In genomic region chr10:125626671-125627070, GRCh38 we compare ENCODE assay signal across 1 cellular context.
TF ChIP-seq lines count a peak whose summit lies in the region.

No MANE protein-coding gene starts in this region.

TF ChIP-seq in H1, 55 proteins besides CTCF, POLR2A, EP300 and RAD21 (continued from another document):
- no peak for TF ChIP-seq SIX5 (IDR thresholded peaks at IDR 0.05; ENCODE audit: low read depth, low read length)
- no peak for TF ChIP-seq PHF8 (conservative IDR thresholded peaks at IDR 0.05; ENCODE audit: low read depth, low read length)
- TF ChIP-seq JUND (IDR thresholded peaks at IDR 0.05; ENCODE audit: low read length), result no peak
- no peak for TF ChIP-seq SIN3A (conservative IDR thresholded peaks at IDR 0.05 in 1 of 2, IDR thresholded peaks at IDR 0.05 in 1 of 2; ENCODE audit: low read depth in 1 of 2, low read length in 2 of 2)
- TF ChIP-seq CHD7 (IDR thresholded peaks at IDR 0.05; ENCODE audit: insufficient replicate concordance, low read length), result no peak
- TF ChIP-seq GABPA (IDR thresholded peaks at IDR 0.05; ENCODE audit: borderline replicate concordance, insufficient read depth, low read length), result no peak
- TF ChIP-seq CHD2 (IDR thresholded peaks at IDR 0.05; ENCODE audit: low read length), result no peak
- TF ChIP-seq RXRA (IDR thresholded peaks at IDR 0.05; ENCODE audit: insufficient read depth, low read depth, low read length), result no peak
- TF ChIP-seq HDAC6 (IDR thresholded peaks at IDR 0.05; ENCODE audit: low read depth, low read length), result no peak
